21 cellular contexts compared by ENCODE assay signal in the genomic region with DNA sequence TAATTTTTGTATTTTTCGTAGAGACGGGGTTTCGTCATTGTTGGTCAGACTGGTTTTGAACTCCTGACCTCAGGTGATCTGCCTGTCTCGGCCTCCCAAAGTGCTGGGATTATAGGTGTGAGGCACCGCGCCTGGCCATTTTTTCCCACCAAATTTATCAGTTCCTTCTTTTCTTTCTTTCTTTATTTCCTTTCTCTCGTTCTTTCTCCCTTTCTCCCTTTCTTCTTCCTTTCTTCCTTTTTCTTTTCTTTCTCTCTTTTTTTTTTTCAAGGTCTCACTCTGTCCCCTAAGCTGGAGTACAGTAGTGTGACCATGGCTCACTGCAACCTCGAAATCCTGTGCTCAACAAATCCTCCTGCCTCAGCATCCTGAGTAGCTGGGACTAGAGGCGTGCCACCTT. TPM values are rescaled to one million over a fixed set of nuclear protein-coding genes. Genes with fewer than 3 reads are reported as not detected.
DNase-seq lines count a peak whose midpoint lies in the region; TF ChIP-seq lines count a peak whose summit lies in the region.
"Had no signal": no experiment of that assay in that cellular context is flagged by ENCODE, and none has a peak within 500 bp of the region (broad histone marks: within the 10 kb centered on the region; RNA-seq: fewer than 3 reads in every experiment).

No MANE protein-coding gene starts in this region.

- no peak overlapping the region for H3K9ac ChIP-seq in colonic mucosa (ENCODE audit: low read depth in 2 of 2, low read length in 2 of 2)
- H3K9ac ChIP-seq: BLaER1 had no signal

- H3K4me3 ChIP-seq in Caco-2 (ENCODE audit: low read depth, low read length) (no peak overlapping the region), colonic mucosa (no peak overlapping the region)
- H3K4me3 ChIP-seq: BLaER1 had no signal

- TF ChIP-seq CTCF in Caco-2 (IDR thresholded peaks at IDR 0.05; ENCODE audit: insufficient read depth in 1 of 2, low read depth in 1 of 2, low read length in 1 of 2, severe bottlenecking in 1 of 2, unreplicated experiment in 1 of 2), result no peak
- TF ChIP-seq CTCF in RWPE1 (conservative IDR thresholded peaks at IDR 0.05; ENCODE audit: low read depth), result no peak
- no peak for TF ChIP-seq CTCF in colonic mucosa (IDR thresholded peaks at IDR 0.05)
- no peak for TF ChIP-seq CTCF in neural crest cell (conservative IDR thresholded peaks at IDR 0.05)

- H3K9me3 ChIP-seq in Caco-2 (no peaks in the 10 kb centered on the region), colonic mucosa (no peaks in the 10 kb centered on the region)
- H3K9me3 ChIP-seq: BLaER1 had no signal

- no peak overlapping the region for H3K4me3 Mint-ChIP-seq in Caco-2 (ENCODE audit: unreplicated experiment)
- no peak overlapping the region for H3K4me3 Mint-ChIP-seq in neural crest cell
- H3K4me3 Mint-ChIP-seq: activated CD4-positive, alpha-beta memory T cell treated with anti-CD3 and anti-CD28 coated beads for 36 hours; activated naive CD8-positive, alpha-beta T cell; memory B cell had no signal

- DNase-seq in Caco-2 (no peak), RWPE1 (ENCODE audit: low spot score) (no peak), colonic mucosa (no peak), neural crest cell (ENCODE audit: low read depth, low spot score) (no peak), DMS153 treated with DMSO at 0.1 percent for 48 hours (lab: John Stamatoyannopoulos, UW; ENCODE audit: unreplicated experiment) (no peak), dedifferentiated amniotic fluid mesenchymal stem cell (ENCODE audit: extremely low spot score) (no peak), NCI-H2107 (lab: John Stamatoyannopoulos, UW) (no peak), SK-N-DZ (ENCODE audit: low spot score) (no peak)
- DNase-seq: activated CD4-positive, alpha-beta memory T cell treated with anti-CD3 and anti-CD28 coated beads for 36 hours; activated CD4-positive, alpha-beta T cell treated with anti-CD3 and anti-CD28 coated beads for 1 hour; activated CD8-positive, alpha-beta memory T cell treated with anti-CD3 and anti-CD28 coated beads, Interleukin-2, amount 50 U/mL, for 4 hours; DMS53; effector CD4-positive, alpha-beta T cell; NCI-H1092 treated with DMSO at 0.1 percent for 48 hours; NCI-H187; NCI-H2171; stimulated activated CD4-positive, alpha-beta T cell treated with anti-CD3 and anti-CD28 coated beads, Interleukin-1b, Interleukin-23, amount 100 ng/mL, for 48 hours; stimulated activated naive CD4-positive, alpha-beta T cell treated with Interleukin-2 at 50 U/mL for 16 hours had no signal

- CTCF ChIA-PET in Caco-2 (lab: Charles Lee) (interaction anchor here (0.7 kb wide), 1 partner anchor 62 kb away, joined by 3 read pairs; no protein-coding TSS in a partner anchor), RWPE1 (lab: Yijun Ruan, JAX) (interaction anchor here (0.7 to 0.9 kb wide), 3 partner anchors 8 to 62 kb away, joined by 3 to 7 read pairs (median 4); no protein-coding TSS in a partner anchor)

- H3K9me3 Mint-ChIP-seq in Caco-2 (ENCODE audit: unreplicated experiment) (peaks cover 8% of the 10 kb centered on the region), neural crest cell (peaks cover 3% of the 10 kb centered on the region)
- H3K9me3 Mint-ChIP-seq: activated CD4-positive, alpha-beta memory T cell treated with anti-CD3 and anti-CD28 coated beads for 36 hours; memory B cell had no signal

- no peaks in the 10 kb centered on the region for H3K27me3 Mint-ChIP-seq in Caco-2 (ENCODE audit: insufficient read depth, unreplicated experiment)
- H3K27me3 Mint-ChIP-seq in neural crest cell (ENCODE audit: low read depth), result no peaks in the 10 kb centered on the region
- H3K27me3 Mint-ChIP-seq: activated CD4-positive, alpha-beta memory T cell treated with anti-CD3 and anti-CD28 coated beads for 36 hours; activated naive CD8-positive, alpha-beta T cell; memory B cell had no signal

- peaks cover 3% of the 10 kb centered on the region; the same call in 1 of the 2 replicates for H3K4me1 ChIP-seq in Caco-2
- H3K4me1 ChIP-seq in colonic mucosa, result no peaks in the 10 kb centered on the region
- H3K4me1 ChIP-seq: BLaER1 had no signal

- H3K4me1 Mint-ChIP-seq in Caco-2 (ENCODE audit: low read depth, unreplicated experiment), result peaks cover 14% of the 10 kb centered on the region
- H3K4me1 Mint-ChIP-seq in neural crest cell, result peaks cover 26% of the 10 kb centered on the region

- no TSS peak for BruUV-seq in Caco-2 (replicated peaks; lab: Mats Ljungman, UMichigan)

- H3K27ac ChIP-seq in RWPE1 (peak overlapping the region; percentile 60), colonic mucosa (peak overlapping the region; percentile 84)
- H3K27ac ChIP-seq: BLaER1 had no signal

- POLR2A ChIA-PET in Caco-2 (lab: Charles Lee), result no interaction called here
- POLR2A ChIA-PET in RWPE1 (lab: Yijun Ruan, JAX; ENCODE audit: low non-redundant PET), result interaction anchor here (0.9 kb wide), 1 partner anchor 59 kb away, joined by 3 read pairs; the partner anchor contains the start of gene CAP1

- H3K27ac Mint-ChIP-seq in Caco-2 (ENCODE audit: unreplicated experiment) (peak overlapping the region; percentile 70), neural crest cell (ENCODE audit: unreplicated experiment) (peak overlapping the region; percentile 11)
- H3K27ac Mint-ChIP-seq: activated CD4-positive, alpha-beta memory T cell treated with anti-CD3 and anti-CD28 coated beads for 36 hours; activated naive CD8-positive, alpha-beta T cell; memory B cell had no signal

- intact Hi-C loops in Caco-2 (cut with micrococcal nuclease; ENCODE audit: unreplicated experiment), result loop anchor here (10.0 kb wide), 1 partner anchor 53 kb away; no protein-coding TSS in a partner anchor
- intact Hi-C loops in colonic mucosa (cut with DNase I), result no loop called here

- H3K36me3 Mint-ChIP-seq in Caco-2 (ENCODE audit: insufficient read depth, unreplicated experiment) (no peaks in the 10 kb centered on the region), neural crest cell (ENCODE audit: low read depth) (no peaks in the 10 kb centered on the region)
- H3K36me3 Mint-ChIP-seq: activated CD4-positive, alpha-beta memory T cell treated with anti-CD3 and anti-CD28 coated beads for 36 hours; activated naive CD8-positive, alpha-beta T cell; memory B cell had no signal

- H3K27me3 ChIP-seq in Caco-2 (replicated peaks; ENCODE audit: control insufficient read depth, insufficient read depth, low read length) (no peaks in the 10 kb centered on the region), colonic mucosa (no peaks in the 10 kb centered on the region)
- H3K27me3 ChIP-seq: BLaER1 had no signal

- no peaks in the 10 kb centered on the region for H3K36me3 ChIP-seq in Caco-2 (ENCODE audit: control insufficient read depth, insufficient read depth, low read length)
- no peaks in the 10 kb centered on the region for H3K36me3 ChIP-seq in colonic mucosa
- H3K36me3 ChIP-seq: BLaER1 had no signal

RNA-seq across cellular contexts. Expression of gene MFSD2A, which starts 26.4 kb away (rescaled TPM):
- 2.2 TPM in 2 replicates for total RNA-seq in Caco-2 (2022)
- total RNA-seq in colonic mucosa, result 10 to 100 TPM; 15.6 to 27.2 TPM
- 20.9 and 23.8 TPM in 2 replicates for total RNA-seq in neural crest cell
- 6.4 and 9.9 TPM in 2 replicates for polyA plus RNA-seq in SK-N-DZ (2014; cell fraction: cytosol; rRNA removed)
- 13.5 and 19.3 TPM in 2 replicates for polyA plus RNA-seq in SK-N-DZ (2014; cell fraction: nucleus; rRNA removed)

RNA-seq across cellular contexts. Expression of gene CAP1, which starts 59.1 kb away (rescaled TPM):
- 181 and 219 TPM in 2 replicates for total RNA-seq in Caco-2 (2022)
- total RNA-seq in colonic mucosa, result 100 to 1,000 TPM; 500 to 548 TPM
- 213 TPM in 2 replicates for total RNA-seq in neural crest cell
- polyA plus RNA-seq in SK-N-DZ (2014; cell fraction: cytosol; rRNA removed), result 144 and 157 TPM in 2 replicates
- 69.2 and 77.5 TPM in 2 replicates for polyA plus RNA-seq in SK-N-DZ (2014; cell fraction: nucleus; rRNA removed)
